8 cellular contexts compared by ENCODE assay signal in the genomic region with DNA sequence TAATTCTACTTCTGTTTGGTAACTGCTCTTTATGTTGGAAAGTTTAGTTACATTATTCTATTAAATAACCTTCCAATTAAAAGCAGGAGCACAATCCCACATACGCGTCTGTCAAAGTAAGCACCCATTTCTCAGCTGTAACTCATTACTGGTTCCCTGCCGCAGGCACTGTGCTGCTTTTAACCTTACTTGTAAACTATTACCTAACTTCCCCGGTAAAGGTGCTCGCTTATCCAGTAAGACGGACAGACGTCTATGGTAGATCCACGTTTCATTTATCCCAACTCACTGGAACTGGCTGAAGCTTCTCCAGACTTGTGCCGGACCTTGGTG. TPM values are rescaled to one million over a fixed set of nuclear protein-coding genes. Genes with fewer than 3 reads are reported as not detected.
DNase-seq lines count a peak whose midpoint lies in the region; ATAC-seq and TF ChIP-seq lines count a peak whose summit lies in the region.

No MANE protein-coding gene starts in this region.

- H2AFZ ChIP-seq in parathyroid adenoma: peak overlapping the region; percentile 85

- peak overlapping the region; percentile 83 for H3K4me2 ChIP-seq in parathyroid adenoma (ENCODE audit: low read length)

- DNase-seq in NCI-H748 (lab: John Stamatoyannopoulos, UW; ENCODE audit: unreplicated experiment) (peak; percentile 83), epithelial cell of proximal tubule (ENCODE audit: low read depth) (no peak), inferior parietal cortex (ENCODE audit: extremely low spot score) (no peak), NCI-H226 (no peak), D341Med (ENCODE audit: low spot score) (no peak)

- peak overlapping the region; percentile 3 for H3K9ac ChIP-seq in parathyroid adenoma

- no peak for TF ChIP-seq CTCF in GM12875 (IDR thresholded peaks at IDR 0.05; ENCODE audit: borderline replicate concordance, insufficient read depth, low read depth, low read length)
- TF ChIP-seq CTCF in epithelial cell of proximal tubule (conservative IDR thresholded peaks at IDR 0.05; ENCODE audit: low read depth, low read length): no peak
- TF ChIP-seq CTCF in parathyroid adenoma (IDR thresholded peaks at IDR 0.05): no peak

- H3K9me3 ChIP-seq in parathyroid adenoma (ENCODE audit: control insufficient read depth, low read length): no peaks in the 10 kb centered on the region

- no peaks in the 10 kb centered on the region for H3K27me3 ChIP-seq in parathyroid adenoma (ENCODE audit: control insufficient read depth, insufficient read depth, low read length)

- peaks cover 4% of the 10 kb centered on the region for H3K79me2 ChIP-seq in parathyroid adenoma

- H3K27ac ChIP-seq in parathyroid adenoma: peak overlapping the region; percentile 43

- H3K4me1 ChIP-seq in parathyroid adenoma: no peaks in the 10 kb centered on the region

- peak; percentile 3 for ATAC-seq in GM21825 (IDR thresholded peaks at IDR 0.05; ENCODE audit: unreplicated experiment)

- H3K36me3 ChIP-seq in parathyroid adenoma (ENCODE audit: control insufficient read depth, insufficient read depth, low read length): no peaks in the 10 kb centered on the region

- peak overlapping the region; percentile 71 for H3K4me3 ChIP-seq in GM12875 (ENCODE audit: low read depth, low read length)
- H3K4me3 ChIP-seq in epithelial cell of proximal tubule (ENCODE audit: low read depth, low read length): peak overlapping the region; percentile 88
- peak overlapping the region; percentile 90 for H3K4me3 ChIP-seq in parathyroid adenoma (ENCODE audit: low read depth, low read length)

RNA-seq across cellular contexts. Expression of a gene that starts 0.5 kb away (rescaled TPM):
- 6.4 and 8.1 TPM in 2 replicates for total RNA-seq in epithelial cell of proximal tubule

RNA-seq across cellular contexts. Expression of a gene that starts 41.5 kb away (rescaled TPM):
- 1.5 and 2.5 TPM in 2 replicates for total RNA-seq in epithelial cell of proximal tubule
